14 cellular contexts compared by ENCODE assay signal in genomic region chr9:114037961-114038723, GRCh38. TPM values are rescaled to one million over a fixed set of nuclear protein-coding genes. Genes with fewer than 3 reads are reported as not detected.
DNase-seq lines count a peak whose midpoint lies in the region; TF ChIP-seq lines count a peak whose summit lies in the region.
"Had no signal": no experiment of that assay in that cellular context is flagged by ENCODE, and none has a peak within 500 bp of the region (broad histone marks: within the 10 kb centered on the region; RNA-seq: fewer than 3 reads in every experiment).

No MANE protein-coding gene starts in this region.

- no peak overlapping the region for H3K27ac ChIP-seq in spleen
- H3K27ac ChIP-seq: left ventricle myocardium inferior, ovary, SJSA1 had no signal

- WGBS in spleen, 5 donors: 86 to 93% (median 90%) methylated on average over 19 of the region's 19 CpGs

- DNase-seq in NCI-H2171 treated with DMSO at 0.1 percent for 48 hours (lab: John Stamatoyannopoulos, UW): peak; percentile 51
- DNase-seq in NCI-H2171 (lab: John Stamatoyannopoulos, UW): no peak
- peak; percentile 4 for DNase-seq in activated T-helper 2 cell treated with anti-CD3 and anti-CD28 coated beads, Interferon-gamma antibody, Interleukin-2, Interleukin-4, amounts not matched to agents 10 μg/mL and 5 μg/mL and 100 μg/mL, durations not matched to agents 14 hours and 24 hours and 36 hours (ENCODE audit: low spot score)
- peak; percentile 73 for DNase-seq in kidney glomerular epithelial cell (lab: John Stamatoyannopoulos, UW)
- peak; percentile 60 for DNase-seq in spleen
- DNase-seq in AG20443 (ENCODE audit: low spot score): no peak
- no peak for DNase-seq in COLO668 (lab: John Stamatoyannopoulos, UW; ENCODE audit: unreplicated experiment)
- no peak for DNase-seq in NCI-H446 treated with DMSO at 0.1 percent for 48 hours (lab: John Stamatoyannopoulos, UW)
- DNase-seq: 8988T; activated B cell treated with CpG ODN at 0.5 μM for 24 hours; activated naive CD4-positive, alpha-beta T cell treated with Interleukin-2 at 50 U/mL for 16 hours; left ventricle myocardium inferior had no signal

- H3K4me3 ChIP-seq in spleen: no peak overlapping the region
- H3K4me3 ChIP-seq: left ventricle myocardium inferior, ovary, SJSA1 had no signal

- H3K9me3 Mint-ChIP-seq in activated T-helper 2 cell treated with anti-CD3 and anti-CD28 coated beads, Interferon-gamma antibody, Interleukin-2, Interleukin-4, amounts not matched to agents 10 μg/mL and 5 μg/mL and 100 μg/mL, durations not matched to agents 14 hours and 24 hours and 36 hours: no peaks in the 10 kb centered on the region
- H3K9me3 Mint-ChIP-seq: activated B cell treated with CpG ODN at 0.5 μM for 24 hours had no signal

- TF ChIP-seq CTCF in spleen (IDR thresholded peaks at IDR 0.05 in 8 of 11, conservative IDR thresholded peaks at IDR 0.05 in 3 of 11): no peak

- no peak overlapping the region for H3K4me3 Mint-ChIP-seq in activated T-helper 2 cell treated with anti-CD3 and anti-CD28 coated beads, Interferon-gamma antibody, Interleukin-2, Interleukin-4, amounts not matched to agents 10 μg/mL and 5 μg/mL and 100 μg/mL, durations not matched to agents 14 hours and 24 hours and 36 hours (ENCODE audit: low read depth)
- H3K4me3 Mint-ChIP-seq: activated B cell treated with CpG ODN at 0.5 μM for 24 hours had no signal

- no peaks in the 10 kb centered on the region for H3K4me1 Mint-ChIP-seq in activated T-helper 2 cell treated with anti-CD3 and anti-CD28 coated beads, Interferon-gamma antibody, Interleukin-2, Interleukin-4, amounts not matched to agents 10 μg/mL and 5 μg/mL and 100 μg/mL, durations not matched to agents 14 hours and 24 hours and 36 hours (ENCODE audit: low read depth)
- H3K4me1 Mint-ChIP-seq: activated B cell treated with CpG ODN at 0.5 μM for 24 hours had no signal

- peaks cover 0 to 4% (median 0%) of the 10 kb centered on the region in 8 donors for H3K9me3 ChIP-seq in spleen
- H3K9me3 ChIP-seq: ovary, SJSA1 had no signal

- H3K27ac Mint-ChIP-seq in activated T-helper 2 cell treated with anti-CD3 and anti-CD28 coated beads, Interferon-gamma antibody, Interleukin-2, Interleukin-4, amounts not matched to agents 10 μg/mL and 5 μg/mL and 100 μg/mL, durations not matched to agents 14 hours and 24 hours and 36 hours: no peak overlapping the region
- H3K27ac Mint-ChIP-seq: activated B cell treated with CpG ODN at 0.5 μM for 24 hours had no signal

- H3K36me3 Mint-ChIP-seq in activated T-helper 2 cell treated with anti-CD3 and anti-CD28 coated beads, Interferon-gamma antibody, Interleukin-2, Interleukin-4, amounts not matched to agents 10 μg/mL and 5 μg/mL and 100 μg/mL, durations not matched to agents 14 hours and 24 hours and 36 hours (ENCODE audit: low read depth): no peaks in the 10 kb centered on the region

- H3K36me3 ChIP-seq in spleen: peaks cover 0 to 76% (median 23%) of the 10 kb centered on the region in 6 donors
- H3K36me3 ChIP-seq: ovary had no signal

- H3K4me1 ChIP-seq in spleen: peaks cover 0 to 8% (median 0%) of the 10 kb centered on the region in 6 donors
- H3K4me1 ChIP-seq: left ventricle myocardium inferior, SJSA1 had no signal

- intact Hi-C loops in activated T-helper 2 cell treated with anti-CD3 and anti-CD28 coated beads, Interferon-gamma antibody, Interleukin-2, Interleukin-4, amounts not matched to agents 10 μg/mL and 5 μg/mL and 100 μg/mL, durations not matched to agents 14 hours and 24 hours and 36 hours (cut with micrococcal nuclease): loop anchor here (10.0 kb wide), 1 partner anchor 233 kb away; no protein-coding TSS in a partner anchor
- intact Hi-C loops in spleen (cut with DNase I; ENCODE audit: low total_unique reads): no loop called here

- H3K27me3 Mint-ChIP-seq in activated T-helper 2 cell treated with anti-CD3 and anti-CD28 coated beads, Interferon-gamma antibody, Interleukin-2, Interleukin-4, amounts not matched to agents 10 μg/mL and 5 μg/mL and 100 μg/mL, durations not matched to agents 14 hours and 24 hours and 36 hours (ENCODE audit: low read depth): no peaks in the 10 kb centered on the region
- H3K27me3 Mint-ChIP-seq: activated B cell treated with CpG ODN at 0.5 μM for 24 hours had no signal

- no peaks in the 10 kb centered on the region for H3K27me3 ChIP-seq in spleen (replicated peaks in 1 of 7)
- H3K27me3 ChIP-seq: ovary, SJSA1 had no signal

- no peak for TF ChIP-seq POLR2A in spleen (IDR thresholded peaks at IDR 0.05)

RNA-seq across cellular contexts. Expression of gene AMBP, which starts 40.0 kb away (rescaled TPM):
- not detected in 2 replicates for total RNA-seq in activated T-helper 2 cell treated with anti-CD3 and anti-CD28 coated beads, Interferon-gamma antibody, Interleukin-2, Interleukin-4, amounts not matched to agents 10 μg/mL and 5 μg/mL and 100 μg/mL, durations not matched to agents 14 hours and 24 hours and 36 hours
- total RNA-seq in spleen: 1 to 10 TPM in 1 of 7 donors, not detected in 6; 1.6 TPM
- under 1 TPM in 2 of 3 donors, not detected in 1; 0.09 to 0.12 TPM for polyA plus RNA-seq in spleen
- total RNA-seq: activated B cell treated with CpG ODN at 0.5 μM for 24 hours, left ventricle myocardium inferior had no signal

Comparison
In these comparisons a context has a peak if more than half of its experiments do, and no peak if none do; other contexts are left out.
1. DNase-seq: peak in NCI-H2171 treated with DMSO at 0.1 percent for 48 hours (single experiment), activated T-helper 2 cell treated with anti-CD3 and anti-CD28 coated beads, Interferon-gamma antibody, Interleukin-2, Interleukin-4, amounts not matched to agents 10 μg/mL and 5 μg/mL and 100 μg/mL, durations not matched to agents 14 hours and 24 hours and 36 hours (single experiment), kidney glomerular epithelial cell (single experiment) and spleen (single experiment); none in NCI-H2171 (single experiment), AG20443 (single experiment), COLO668 (single experiment) and NCI-H446 treated with DMSO at 0.1 percent for 48 hours (single experiment).